Comparison of ENCODE assay signal across 11 cellular contexts in the genomic region with DNA sequence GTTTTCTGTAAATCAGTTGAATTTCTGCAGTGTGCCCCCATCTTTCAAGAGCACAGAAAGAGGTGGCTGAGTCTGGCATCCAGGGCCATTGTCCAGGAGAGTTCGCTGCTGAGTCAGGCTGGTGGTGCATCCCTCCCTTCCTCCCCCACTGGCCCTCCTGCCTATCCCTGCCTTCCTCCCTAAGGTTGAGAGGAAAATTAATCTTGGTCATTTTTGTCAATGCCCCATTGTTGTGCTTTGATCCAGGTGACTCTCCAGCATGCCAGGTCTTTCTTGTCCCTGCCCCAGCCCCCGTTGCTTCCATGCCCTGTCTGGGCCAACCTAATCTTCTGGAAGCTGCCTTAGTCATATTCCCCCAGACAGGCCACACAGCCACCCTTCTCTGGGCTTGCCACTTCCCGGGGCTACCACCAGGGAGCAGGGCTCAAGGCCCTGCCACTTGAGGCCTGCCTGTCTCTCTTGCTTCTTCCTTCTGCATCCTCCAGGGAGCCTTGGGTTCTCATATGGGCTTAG. TPM values are rescaled to one million over a fixed set of nuclear protein-coding genes. Genes with fewer than 3 reads are reported as not detected.
DNase-seq lines count a peak whose midpoint lies in the region; ATAC-seq and TF ChIP-seq lines count a peak whose summit lies in the region.
"Had no signal": no experiment of that assay in that cellular context is flagged by ENCODE, and none has a peak within 500 bp of the region (broad histone marks: within the 10 kb centered on the region; RNA-seq: fewer than 3 reads in every experiment).

No MANE protein-coding gene starts in this region.

- H3K4me3 Mint-ChIP-seq in endodermal cell: no peak overlapping the region
- H3K4me3 Mint-ChIP-seq in progenitor cell of endocrine pancreas (ENCODE audit: low read depth): no peak overlapping the region

- DNase-seq in SIG-M5 treated with dmso at 0.1 percent for 504 hours (lab: John Stamatoyannopoulos, UW; ENCODE audit: unreplicated experiment): peak; percentile 33
- DNase-seq in SIG-M5 (lab: John Stamatoyannopoulos, UW): no peak
- no peak for DNase-seq in MM.1S
- DNase-seq in endodermal cell: peak; percentile 84
- DNase-seq in progenitor cell of endocrine pancreas (ENCODE audit: low spot score, unreplicated experiment): no peak
- DNase-seq in SK-N-DZ (ENCODE audit: low spot score): no peak
- DNase-seq in NCI-H2171 (lab: John Stamatoyannopoulos, UW): no peak
- DNase-seq: activated CD4-positive, CD25-positive, alpha-beta regulatory T cell treated with anti-CD3 and anti-CD28 coated beads, Interleukin-2, amount 50 U/mL, for 72 hours had no signal

- H3K27me3 ChIP-seq in MM.1S (replicated peaks; ENCODE audit: insufficient read depth, low read length) (no peaks in the 10 kb centered on the region), endodermal cell (ENCODE audit: control insufficient read depth, insufficient read depth, low read length, poor library complexity, severe bottlenecking) (peaks cover 2% of the 10 kb centered on the region)

- no peaks in the 10 kb centered on the region for H3F3A ChIP-seq in MM.1S (ENCODE audit: insufficient read depth, low read length)

- no peaks in the 10 kb centered on the region for H3K9me2 ChIP-seq in MM.1S (replicated peaks; ENCODE audit: insufficient read depth, low read length)

- H3K27me3 Mint-ChIP-seq in endodermal cell (ENCODE audit: insufficient read depth) (peaks cover 10% of the 10 kb centered on the region), progenitor cell of endocrine pancreas (peaks cover 19% of the 10 kb centered on the region)

- H3K36me3 Mint-ChIP-seq in endodermal cell (ENCODE audit: low read depth) (no peaks in the 10 kb centered on the region), progenitor cell of endocrine pancreas (ENCODE audit: insufficient read depth) (no peaks in the 10 kb centered on the region)

- peaks cover 39% of the 10 kb centered on the region for H3K4me1 Mint-ChIP-seq in endodermal cell
- H3K4me1 Mint-ChIP-seq in progenitor cell of endocrine pancreas (ENCODE audit: low read depth): peaks cover 25% of the 10 kb centered on the region

- no peak overlapping the region for H3K27ac Mint-ChIP-seq in endodermal cell
- peak overlapping the region; percentile 83 for H3K27ac Mint-ChIP-seq in progenitor cell of endocrine pancreas

- H3K9me3 ChIP-seq in MM.1S (replicated peaks; ENCODE audit: insufficient read depth, low read length): no peaks in the 10 kb centered on the region
- H3K9me3 ChIP-seq in endodermal cell (ENCODE audit: control insufficient read depth, low read length): no peaks in the 10 kb centered on the region

- H3K4me2 ChIP-seq in MM.1S (ENCODE audit: low read depth, low read length): no peak overlapping the region

- 0 out of 2 replicates have a peak, but pooled peaks have one; percentile 11 for TF ChIP-seq CTCF in MM.1S (IDR thresholded peaks at IDR 0.05; ENCODE audit: low read length)
- peak; percentile 76 for TF ChIP-seq CTCF in endodermal cell (conservative IDR thresholded peaks at IDR 0.05)
- peak; percentile 41 for TF ChIP-seq CTCF in progenitor cell of endocrine pancreas (IDR thresholded peaks at IDR 0.05; ENCODE audit: unreplicated experiment)

- H3K9ac ChIP-seq in MM.1S (ENCODE audit: low read length) (no peak overlapping the region), endodermal cell (ENCODE audit: extremely low read depth, low read length, poor library complexity, severe bottlenecking) (no peak overlapping the region)

- 63 to 100% methylated on average over 1 to 3 of the region's 3 CpGs for WGBS in endodermal cell (ENCODE audit: insufficient coverage in 1 of 2, insufficient read length in 1 of 2), 2 experiments

- no peak overlapping the region for H3K4me3 ChIP-seq in MM.1S (ENCODE audit: low read length)
- H3K4me3 ChIP-seq in endodermal cell (ENCODE audit: low read length): no peak overlapping the region

- H3K4me1 ChIP-seq in MM.1S (ENCODE audit: low read length) (no peaks in the 10 kb centered on the region), endodermal cell (ENCODE audit: control insufficient read depth, insufficient read depth, low read length) (peaks cover 14% of the 10 kb centered on the region)

- H3K27ac ChIP-seq in MM.1S (ENCODE audit: low read length) (no peak overlapping the region), endodermal cell (ENCODE audit: low read depth, low read length) (no peak overlapping the region)

- ATAC-seq in HG02938 (IDR thresholded peaks at IDR 0.05; ENCODE audit: unreplicated experiment): no peak

- no peaks in the 10 kb centered on the region for H4K20me1 ChIP-seq in MM.1S (ENCODE audit: insufficient read depth, low read length)

- H2AFZ ChIP-seq in MM.1S (ENCODE audit: low read length): no peak overlapping the region

- H3K79me2 ChIP-seq in MM.1S (ENCODE audit: low read length): no peaks in the 10 kb centered on the region

- H3K36me3 ChIP-seq in MM.1S (replicated peaks; ENCODE audit: insufficient read depth, low read length) (no peaks in the 10 kb centered on the region), endodermal cell (ENCODE audit: control insufficient read depth, insufficient read depth, low read length) (no peaks in the 10 kb centered on the region)

- H3K9me3 Mint-ChIP-seq in endodermal cell: no peaks in the 10 kb centered on the region
- no peaks in the 10 kb centered on the region for H3K9me3 Mint-ChIP-seq in progenitor cell of endocrine pancreas (ENCODE audit: low read depth)

RNA-seq across cellular contexts. Expression of a gene that starts 26.6 kb away (rescaled TPM):
- total RNA-seq in endodermal cell (under 1 TPM in 1 of 2 donors, not detected in 1; 0.20 TPM), progenitor cell of endocrine pancreas (not detected in 2 replicates)
- polyA plus RNA-seq in endodermal cell (2013, experiment 1 of 2): not detected
- polyA plus RNA-seq in endodermal cell (2013, experiment 2 of 2): not detected
- not detected in 2 replicates for polyA plus RNA-seq in SK-N-DZ (2014; cell fraction: cytosol; rRNA removed)
- polyA plus RNA-seq in SK-N-DZ (2014; cell fraction: nucleus; rRNA removed): not detected in 2 replicates
- total RNA-seq: urinary bladder had no signal

RNA-seq across cellular contexts. Expression of a gene that starts 41.5 kb away (rescaled TPM):
- not detected for total RNA-seq in endodermal cell
- not detected for polyA plus RNA-seq in endodermal cell (2013, experiment 1 of 2)
- polyA plus RNA-seq in endodermal cell (2013, experiment 2 of 2): not detected
- total RNA-seq in progenitor cell of endocrine pancreas: not detected in 2 replicates
- polyA plus RNA-seq in SK-N-DZ (2014; cell fraction: cytosol; rRNA removed): not detected in 2 replicates
- polyA plus RNA-seq in SK-N-DZ (2014; cell fraction: nucleus; rRNA removed): not detected in 2 replicates
- total RNA-seq: urinary bladder had no signal
- polyA plus RNA-seq: adipose tissue, urinary bladder had no signal

Comparison
In these comparisons a context has a peak if more than half of its experiments do, and no peak if none do; other contexts are left out.
1. DNase-seq: peak in SIG-M5 treated with dmso at 0.1 percent for 504 hours (single experiment) and endodermal cell (single experiment); none in SIG-M5 (single experiment), MM.1S (single experiment), progenitor cell of endocrine pancreas (single experiment), SK-N-DZ (single experiment) and NCI-H2171 (single experiment).
2. CTCF ChIP-seq: peak in every context shown above with its lines; median percentile 76 in endodermal cell; 41 in progenitor cell of endocrine pancreas; 11 in MM.1S.